Comparison of ENCODE assay signal across 8 cellular contexts in the genomic region with DNA sequence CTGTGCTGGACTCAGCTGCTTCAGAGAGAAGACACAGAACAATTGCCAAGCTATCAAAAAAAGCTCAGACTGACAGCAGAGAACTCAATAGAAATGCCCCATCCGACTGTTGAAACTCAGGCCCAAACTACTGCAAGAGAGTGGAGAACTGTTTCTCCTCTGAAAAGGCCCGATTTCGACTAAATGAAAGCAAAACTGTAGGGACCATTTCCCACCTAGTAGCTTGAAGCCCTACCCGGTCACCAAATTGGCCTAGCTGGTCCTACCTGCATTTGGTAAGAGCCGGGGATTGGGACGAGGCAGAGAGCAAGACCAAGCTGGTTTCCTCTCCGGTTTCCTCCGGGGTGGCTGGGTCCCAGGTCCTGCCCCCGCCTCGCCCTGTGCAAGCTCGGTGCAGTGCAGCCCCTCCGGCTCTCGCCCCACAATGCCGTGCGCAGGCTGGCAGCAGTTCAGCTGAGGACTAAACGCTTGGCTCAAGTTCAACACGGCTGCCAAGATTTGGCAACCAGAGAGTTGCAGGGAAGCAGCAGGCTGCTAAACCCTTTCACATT.
DNase-seq lines count a peak whose midpoint lies in the region; ATAC-seq and TF ChIP-seq lines count a peak whose summit lies in the region.

No MANE protein-coding gene starts in this region.

- no peaks in the 10 kb centered on the region for H3K9me3 ChIP-seq in CD8-positive, alpha-beta T cell (ENCODE audit: low read length)
- H3K9me3 ChIP-seq in right cardiac atrium (ENCODE audit: control insufficient read depth, low read length) = no peaks in the 10 kb centered on the region

- H3K36me3 ChIP-seq in CD8-positive, alpha-beta T cell (ENCODE audit: insufficient read depth, low read length) = no peaks in the 10 kb centered on the region

- intact Hi-C loops in CD8-positive, alpha-beta T cell (cut with DNase I, micrococcal nuclease) = loop anchor here (1.0 to 10.0 kb wide), 18 partner anchors 17 to 1295 kb away; a partner anchor contains a TSS
- intact Hi-C loops in activated naive CD4-positive, alpha-beta T cell treated with anti-CD3 and anti-CD28 coated beads for 36 hours (cut with micrococcal nuclease) = loop anchor here (1.0 to 10.0 kb wide), 20 partner anchors 17 to 1295 kb away; a partner anchor contains a TSS
- intact Hi-C loops in right cardiac atrium (cut with DNase I) = no loop called here

- peak overlapping the region; percentile 82 for H3K4me3 Mint-ChIP-seq in CD8-positive, alpha-beta T cell
- H3K4me3 Mint-ChIP-seq in activated naive CD4-positive, alpha-beta T cell treated with anti-CD3 and anti-CD28 coated beads for 36 hours = peak overlapping the region; percentile 82
- H3K4me3 Mint-ChIP-seq in osteocyte (ENCODE audit: unreplicated experiment) = no peak overlapping the region

- H3K27ac Mint-ChIP-seq in CD8-positive, alpha-beta T cell = peak overlapping the region; percentile 88
- H3K27ac Mint-ChIP-seq in activated naive CD4-positive, alpha-beta T cell treated with anti-CD3 and anti-CD28 coated beads for 36 hours = peak overlapping the region; percentile 96
- H3K27ac Mint-ChIP-seq in osteocyte (ENCODE audit: unreplicated experiment) = no peak overlapping the region

- CTCF ChIA-PET in CD8-positive, alpha-beta T cell (lab: Charles Lee) = interaction anchor here (0.6 to 3.8 kb wide), 41 partner anchors 10 to 1438 kb away, joined by 3 to 82 read pairs (median 4); a partner anchor contains a TSS
- CTCF ChIA-PET in activated naive CD4-positive, alpha-beta T cell treated with anti-CD3 and anti-CD28 coated beads for 36 hours (lab: Charles Lee) = interaction anchor here (0.5 to 6.3 kb wide), 27 partner anchors 13 to 635 kb away, joined by 3 to 95 read pairs (median 4); no protein-coding TSS in a partner anchor

- POLR2A ChIA-PET in CD8-positive, alpha-beta T cell (lab: Charles Lee) = interaction anchor here (0.6 to 5.7 kb wide), 31 partner anchors 9 to 1297 kb away, joined by 3 to 85 read pairs (median 5); a partner anchor contains a TSS

- TF ChIP-seq CTCF in CD8-positive, alpha-beta T cell (IDR thresholded peaks at IDR 0.05) = no peak
- TF ChIP-seq CTCF in osteocyte (IDR thresholded peaks at IDR 0.05) = no peak

- H3K27me3 Mint-ChIP-seq in CD8-positive, alpha-beta T cell (ENCODE audit: low read depth) = no peaks in the 10 kb centered on the region
- no peaks in the 10 kb centered on the region for H3K27me3 Mint-ChIP-seq in activated naive CD4-positive, alpha-beta T cell treated with anti-CD3 and anti-CD28 coated beads for 36 hours (ENCODE audit: low read depth)
- H3K27me3 Mint-ChIP-seq in osteocyte (ENCODE audit: unreplicated experiment) = no peaks in the 10 kb centered on the region

- peak overlapping the region; percentile 75 for H3K4me3 ChIP-seq in CD8-positive, alpha-beta T cell (ENCODE audit: low read depth, low read length)
- H3K4me3 ChIP-seq in right cardiac atrium (ENCODE audit: low read length) = peak overlapping the region; percentile 53

- peak overlapping the region; percentile 73 for H3K27ac ChIP-seq in CD8-positive, alpha-beta T cell (ENCODE audit: low read depth, low read length)
- peak overlapping the region; percentile 89 for H3K27ac ChIP-seq in right cardiac atrium (ENCODE audit: low read length)

- no peaks in the 10 kb centered on the region for H3K9me3 Mint-ChIP-seq in CD8-positive, alpha-beta T cell
- H3K9me3 Mint-ChIP-seq in activated naive CD4-positive, alpha-beta T cell treated with anti-CD3 and anti-CD28 coated beads for 36 hours = no peaks in the 10 kb centered on the region
- peaks cover 34% of the 10 kb centered on the region for H3K9me3 Mint-ChIP-seq in osteocyte (ENCODE audit: unreplicated experiment)

- peaks cover 43% of the 10 kb centered on the region for H3K4me1 ChIP-seq in CD8-positive, alpha-beta T cell (ENCODE audit: insufficient read depth, low read length)
- H3K4me1 ChIP-seq in right cardiac atrium (ENCODE audit: control insufficient read depth, insufficient read depth, low read length) = peaks cover 5% of the 10 kb centered on the region

- H3K36me3 Mint-ChIP-seq in CD8-positive, alpha-beta T cell = peaks cover 31% of the 10 kb centered on the region
- peaks cover 45% of the 10 kb centered on the region for H3K36me3 Mint-ChIP-seq in activated naive CD4-positive, alpha-beta T cell treated with anti-CD3 and anti-CD28 coated beads for 36 hours (ENCODE audit: low read depth)
- no peaks in the 10 kb centered on the region for H3K36me3 Mint-ChIP-seq in osteocyte (ENCODE audit: unreplicated experiment)

- no peaks in the 10 kb centered on the region for H3K27me3 ChIP-seq in CD8-positive, alpha-beta T cell (ENCODE audit: insufficient read depth, low read length)
- H3K27me3 ChIP-seq in right cardiac atrium (ENCODE audit: control insufficient read depth, insufficient read depth) = no peaks in the 10 kb centered on the region

- DNase-seq in CD8-positive, alpha-beta T cell = peak; percentile 51 to 91 (median 78)
- DNase-seq in RPMI8226 = peak; percentile 52
- DNase-seq in activated naive CD4-positive, alpha-beta T cell treated with anti-CD3 and anti-CD28 coated beads for 36 hours = peak; percentile 90
- peak; percentile 84 to 95 (median 94) for DNase-seq in right cardiac atrium
- DNase-seq in stimulated activated CD4-positive, alpha-beta T cell treated with anti-CD3 and anti-CD28 coated beads, Interleukin-1b, Interleukin-23, amount 100 ng/mL, for 1 hour (ENCODE audit: low read depth in 2 of 2) = peak; percentile 37 to 39
- DNase-seq in osteocyte (ENCODE audit: extremely low spot score, unreplicated experiment) = no peak

- WGBS in right cardiac atrium = 20% methylated on average over 17 of the region's 17 CpGs

- ATAC-seq in CD8-positive, alpha-beta T cell = peak; percentile 82
- peak; percentile 91 to 93 for ATAC-seq in right cardiac atrium
- no peak for ATAC-seq in GM21576 (IDR thresholded peaks at IDR 0.05; ENCODE audit: unreplicated experiment)
- no peak for ATAC-seq in GM21528 (IDR thresholded peaks at IDR 0.05; ENCODE audit: low FRiP score, unreplicated experiment)

- peaks cover 68% of the 10 kb centered on the region for H3K4me1 Mint-ChIP-seq in CD8-positive, alpha-beta T cell (ENCODE audit: low read depth)
- peaks cover 56% of the 10 kb centered on the region for H3K4me1 Mint-ChIP-seq in activated naive CD4-positive, alpha-beta T cell treated with anti-CD3 and anti-CD28 coated beads for 36 hours (ENCODE audit: low read depth)
- H3K4me1 Mint-ChIP-seq in osteocyte (ENCODE audit: unreplicated experiment) = no peaks in the 10 kb centered on the region

Comparison
In these comparisons a context has a peak if more than half of its experiments do, and no peak if none do; other contexts are left out.
1. ATAC-seq: peak in CD8-positive, alpha-beta T cell (single experiment) and right cardiac atrium (2 of 2); none in GM21576 (single experiment) and GM21528 (single experiment).
2. intact Hi-C loops: an anchor here in CD8-positive, alpha-beta T cell (1.0 to 10.0 kb wide) and activated naive CD4-positive, alpha-beta T cell treated with anti-CD3 and anti-CD28 coated beads for 36 hours (1.0 to 10.0 kb wide); none called in right cardiac atrium.